In genomic region chr5:150556859-150557506, GRCh38 we compare ENCODE assay signal across 19 cellular contexts. TPM values are rescaled to one million over a fixed set of nuclear protein-coding genes. Genes with fewer than 3 reads are reported as not detected.
DNase-seq lines count a peak whose midpoint lies in the region; ATAC-seq lines count a peak whose summit lies in the region.
"Had no signal": no experiment of that assay in that cellular context is flagged by ENCODE, and none has a peak within 500 bp of the region (broad histone marks: within the 10 kb centered on the region; RNA-seq: fewer than 3 reads in every experiment).

No MANE protein-coding gene starts in this region.

- no peak overlapping the region for H3K27ac Mint-ChIP-seq in activated T-cell treated with anti-CD3 and anti-CD28 coated beads, Interleukin-2, amount 50 U/mL, for 24 hours
- H3K27ac Mint-ChIP-seq: stimulated activated naive B cell treated with anti-CD40 and anti-IgM and Interleukin-4, amounts not matched to agents 10 μg/mL and 1 μg/mL and 100 μg/mL, for 72 hours had no signal

- H3K27me3 Mint-ChIP-seq in activated T-cell treated with anti-CD3 and anti-CD28 coated beads, Interleukin-2, amount 50 U/mL, for 24 hours: no peaks in the 10 kb centered on the region
- H3K27me3 Mint-ChIP-seq: stimulated activated naive B cell treated with anti-CD40 and anti-IgM and Interleukin-4, amounts not matched to agents 10 μg/mL and 1 μg/mL and 100 μg/mL, for 72 hours had no signal

- peak; percentile 48 for ATAC-seq in GM19463 (IDR thresholded peaks at IDR 0.05; ENCODE audit: unreplicated experiment)
- ATAC-seq in HG03280 (IDR thresholded peaks at IDR 0.05; ENCODE audit: unreplicated experiment): no peak
- ATAC-seq: heart right ventricle, mucosa of descending colon had no signal

- H3K4me1 Mint-ChIP-seq in activated T-cell treated with anti-CD3 and anti-CD28 coated beads, Interleukin-2, amount 50 U/mL, for 24 hours (ENCODE audit: low read depth): no peaks in the 10 kb centered on the region

- no peak overlapping the region for H3K4me3 Mint-ChIP-seq in activated T-cell treated with anti-CD3 and anti-CD28 coated beads, Interleukin-2, amount 50 U/mL, for 24 hours
- H3K4me3 Mint-ChIP-seq: stimulated activated naive B cell treated with anti-CD40 and anti-IgM and Interleukin-4, amounts not matched to agents 10 μg/mL and 1 μg/mL and 100 μg/mL, for 72 hours had no signal

- DNase-seq in GDM1 (lab: John Stamatoyannopoulos, UW) (peak; percentile 74), RPMI8226 (peak; percentile 16), myocyte (ENCODE audit: low read depth) (peak; percentile 64), DMS79 treated with DMSO at 0.1 percent for 48 hours (lab: John Stamatoyannopoulos, UW) (no peak), HUDEP-2 (lab: John Stamatoyannopoulos, UW; ENCODE audit: unreplicated experiment in 76 of 76) (no peak)
- no peak for DNase-seq in activated T-cell treated with anti-CD3 and anti-CD28 coated beads, Interleukin-2, amount 50 U/mL, for 24 hours
- DNase-seq: adrenal gland; colonic mucosa; EL; erythroblast; heart right ventricle; mucosa of descending colon; NCI-H2081; NCI-H748 treated with DMSO at 0.1 percent for 48 hours; small intestine; stimulated activated naive B cell treated with anti-CD40 and anti-IgM and Interleukin-4, amounts not matched to agents 10 μg/mL and 1 μg/mL and 100 μg/mL, for 72 hours; uterus had no signal

- no peaks in the 10 kb centered on the region for H3K36me3 Mint-ChIP-seq in activated T-cell treated with anti-CD3 and anti-CD28 coated beads, Interleukin-2, amount 50 U/mL, for 24 hours (ENCODE audit: low read depth)

- no peaks in the 10 kb centered on the region for H3K9me3 Mint-ChIP-seq in activated T-cell treated with anti-CD3 and anti-CD28 coated beads, Interleukin-2, amount 50 U/mL, for 24 hours
- H3K9me3 Mint-ChIP-seq: stimulated activated naive B cell treated with anti-CD40 and anti-IgM and Interleukin-4, amounts not matched to agents 10 μg/mL and 1 μg/mL and 100 μg/mL, for 72 hours had no signal

RNA-seq across cellular contexts. Expression of gene NDST1, which starts 49.1 kb away (rescaled TPM):
- total RNA-seq in myocyte: 73.7 and 105 TPM in 2 replicates
- 353 TPM for polyA plus RNA-seq in myocyte (2012)

Comparison
In these comparisons a context has a peak if more than half of its experiments do, and no peak if none do; other contexts are left out.
1. DNase-seq: peak in GDM1 (single experiment), RPMI8226 (single experiment) and myocyte (single experiment); none in DMS79 treated with DMSO at 0.1 percent for 48 hours (single experiment), activated T-cell treated with anti-CD3 and anti-CD28 coated beads, Interleukin-2, amount 50 U/mL, for 24 hours (single experiment) and HUDEP-2 (0 of 76).